Comparison of ENCODE assay signal across 8 cellular contexts in the genomic region with DNA sequence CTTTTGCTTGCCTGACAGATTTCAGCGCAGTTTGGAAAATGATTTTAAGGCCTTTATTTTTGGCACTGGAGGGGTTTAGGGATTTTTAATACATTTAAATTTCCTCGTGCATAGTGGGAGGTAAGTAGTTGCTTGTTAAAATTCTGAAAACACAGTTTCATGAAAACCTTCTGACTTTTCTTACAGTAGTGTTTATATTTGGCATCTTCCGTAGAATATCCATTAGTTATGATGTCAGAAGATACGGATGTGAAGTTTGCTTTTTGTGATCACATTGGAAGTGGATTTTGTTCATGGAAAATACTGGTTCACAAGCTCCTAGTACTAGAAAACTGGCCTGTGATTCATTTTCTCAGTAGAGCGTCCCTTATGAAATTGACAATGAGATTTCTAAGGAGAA. TPM values are rescaled to one million over a fixed set of nuclear protein-coding genes. Genes with fewer than 3 reads are reported as not detected.
DNase-seq lines count a peak whose midpoint lies in the region; ATAC-seq and TF ChIP-seq lines count a peak whose summit lies in the region.

No MANE protein-coding gene starts in this region.

- WGBS in esophagus squamous epithelium, 2 donors: 52% methylated on average over 5 of the region's 5 CpGs
- WGBS in psoas muscle, 3 donors: 67 to 82% (median 72%) methylated on average over 5 of the region's 5 CpGs

- H4K20me1 ChIP-seq in DOHH2 (ENCODE audit: control insufficient read depth, insufficient read depth, low read depth, low read length): no peaks in the 10 kb centered on the region

- H3K4me2 ChIP-seq in DOHH2 (ENCODE audit: low read length): peak overlapping the region; percentile 72

- H3K36me3 ChIP-seq in DOHH2 (ENCODE audit: control insufficient read depth, low read length) (peaks cover 5% of the 10 kb centered on the region), esophagus squamous epithelium (no peaks in the 10 kb centered on the region), psoas muscle (ENCODE audit: insufficient read depth in 1 of 2, low read depth in 1 of 2) (no peaks in the 10 kb centered on the region)

- no peaks in the 10 kb centered on the region for H3K9me3 ChIP-seq in DOHH2 (ENCODE audit: control insufficient read depth, insufficient read depth, low read length)
- no peaks in the 10 kb centered on the region for H3K9me3 ChIP-seq in esophagus squamous epithelium
- no peaks in the 10 kb centered on the region for H3K9me3 ChIP-seq in psoas muscle

- H3K27ac ChIP-seq in DOHH2 (ENCODE audit: low read depth, low read length): peak overlapping the region; percentile 88
- peak overlapping the region in 1 of 4 donors; percentile 92 for H3K27ac ChIP-seq in esophagus squamous epithelium
- H3K27ac ChIP-seq in psoas muscle: no peak overlapping the region

- H3K9me2 ChIP-seq in DOHH2 (replicated peaks; ENCODE audit: control insufficient read depth, low read length): no peaks in the 10 kb centered on the region

- H3K4me3 ChIP-seq in DOHH2 (ENCODE audit: low read length) (peak overlapping the region; percentile 91), esophagus squamous epithelium (peak overlapping the region; percentile 75 to 93 (median 90)), psoas muscle (peak overlapping the region; percentile 80)

- ATAC-seq in psoas muscle (no peak), HG02798 (IDR thresholded peaks at IDR 0.05; ENCODE audit: poor library complexity, unreplicated experiment) (no peak)

- no peak for TF ChIP-seq POLR2A in esophagus squamous epithelium (IDR thresholded peaks at IDR 0.05)

- intact Hi-C loops in esophagus squamous epithelium (cut with DNase I): no loop called here
- intact Hi-C loops in psoas muscle (cut with DNase I): loop anchor here in 1 of 2 donors (5.0 kb wide), 1 partner anchor 57 kb away; no protein-coding TSS in a partner anchor

- H3F3A ChIP-seq in DOHH2 (ENCODE audit: control insufficient read depth, insufficient read depth): peaks cover 11% of the 10 kb centered on the region

- H3K79me2 ChIP-seq in DOHH2 (ENCODE audit: control insufficient read depth, low read length): peaks cover 65% of the 10 kb centered on the region

- peaks cover 66% of the 10 kb centered on the region for H3K4me1 ChIP-seq in DOHH2 (ENCODE audit: control insufficient read depth, low read length)
- H3K4me1 ChIP-seq in esophagus squamous epithelium: peaks cover 0 to 50% (median 2%) of the 10 kb centered on the region in 3 donors
- H3K4me1 ChIP-seq in psoas muscle: peaks cover 12% of the 10 kb centered on the region

- no peaks in the 10 kb centered on the region for H3K27me3 ChIP-seq in DOHH2 (ENCODE audit: control insufficient read depth, low read length)
- no peaks in the 10 kb centered on the region for H3K27me3 ChIP-seq in esophagus squamous epithelium
- no peaks in the 10 kb centered on the region for H3K27me3 ChIP-seq in psoas muscle (ENCODE audit: insufficient read depth in 3 of 3, low read length in 2 of 3)

- DNase-seq in RPMI8226 (peak; percentile 9), esophagus squamous epithelium (lab: John Stamatoyannopoulos, UW) (no peak), psoas muscle (no peak), NCI-H1048 (lab: John Stamatoyannopoulos, UW) (no peak), NCI-H187 (lab: John Stamatoyannopoulos, UW) (no peak)
- no peak for DNase-seq in activated CD4-positive, CD25-positive, alpha-beta regulatory T cell (lab: John Stamatoyannopoulos, UW)

- no peak for TF ChIP-seq CTCF in DOHH2 (IDR thresholded peaks at IDR 0.05; ENCODE audit: low read depth, low read length, poor library complexity, severe bottlenecking)
- no peak for TF ChIP-seq CTCF in esophagus squamous epithelium (IDR thresholded peaks at IDR 0.05)
- TF ChIP-seq CTCF in psoas muscle (IDR thresholded peaks at IDR 0.05): no peak

RNA-seq across cellular contexts. Expression of a gene that starts 1.3 kb away (rescaled TPM):
- total RNA-seq in esophagus squamous epithelium: 10 to 100 TPM; 35.7 to 45.6 (median 41.0) TPM
- total RNA-seq in psoas muscle: 10 to 100 TPM in 2 of 4 donors, 1 to 10 TPM in 2; 8.7 to 14.4 (median 11.7) TPM
- 1 to 10 TPM; 2.9 to 5.5 (median 5.0) TPM for polyA plus RNA-seq in psoas muscle
